Comparison of ENCODE assay signal across 9 cellular contexts in genomic region chr1:38804062-38804886, GRCh38. TPM values are rescaled to one million over a fixed set of nuclear protein-coding genes. Genes with fewer than 3 reads are reported as not detected.
A peak's percentile ranks its signal among the peaks of the same experiment; 100 is the strongest.
DNase-seq lines count a peak whose midpoint lies in the region; ATAC-seq and TF ChIP-seq lines count a peak whose summit lies in the region.
"Had no signal": no experiment of that assay in that cellular context is flagged by ENCODE, and none has a peak within 500 bp of the region (broad histone marks: within the 10 kb centered on the region; RNA-seq: fewer than 3 reads in every experiment).

No MANE protein-coding gene starts in this region.

- ATAC-seq in HG02970 (IDR thresholded peaks at IDR 0.05; ENCODE audit: low FRiP score, unreplicated experiment) = no peak
- no peak for ATAC-seq in GM19035 (IDR thresholded peaks at IDR 0.05; ENCODE audit: unreplicated experiment)
- ATAC-seq: HCT116 had no signal

- no peaks in the 10 kb centered on the region for H3K79me2 ChIP-seq in neural progenitor cell (ENCODE audit: low read depth)

- no peak overlapping the region for H3K9ac ChIP-seq in neural progenitor cell

- H2AFZ ChIP-seq in neural progenitor cell (replicated peaks) = no peak overlapping the region

- H3K27me3 ChIP-seq in neural progenitor cell = peaks cover 80% of the 10 kb centered on the region

- H3K27me3 Mint-ChIP-seq in IgD-negative memory B cell (peaks cover 37% of the 10 kb centered on the region), neural progenitor cell (ENCODE audit: insufficient read depth, low read depth) (peaks cover 30% of the 10 kb centered on the region)

- peaks cover 22% of the 10 kb centered on the region for H3F3A ChIP-seq in neural progenitor cell (ENCODE audit: low read depth)

- H3K4me3 Mint-ChIP-seq in IgD-negative memory B cell (peak overlapping the region in 3 of 4 donors; percentile 57 to 70 (median 68)), neural progenitor cell (peak overlapping the region; percentile 85)

- H3K9me3 Mint-ChIP-seq in IgD-negative memory B cell (peaks cover 0 to 4% (median 1%) of the 10 kb centered on the region in 3 donors), neural progenitor cell (peaks cover 6% of the 10 kb centered on the region)

- no peak overlapping the region for H3K27ac ChIP-seq in neural progenitor cell

- peak overlapping the region; percentile 51 for H3K4me3 ChIP-seq in neural progenitor cell

- peaks cover 5 to 9% (median 7%) of the 10 kb centered on the region in 3 donors for H3K4me1 Mint-ChIP-seq in IgD-negative memory B cell
- H3K4me1 Mint-ChIP-seq in neural progenitor cell = peaks cover 15% of the 10 kb centered on the region

- no peaks in the 10 kb centered on the region for H3K36me3 ChIP-seq in neural progenitor cell

- H3K36me3 Mint-ChIP-seq in IgD-negative memory B cell (no peaks in the 10 kb centered on the region), neural progenitor cell (no peaks in the 10 kb centered on the region)

- H3K27ac Mint-ChIP-seq in IgD-negative memory B cell (no peak overlapping the region), neural progenitor cell (no peak overlapping the region)

- H3K4me1 ChIP-seq in neural progenitor cell = peaks cover 4% of the 10 kb centered on the region

- peaks cover 3% of the 10 kb centered on the region for H4K20me1 ChIP-seq in neural progenitor cell (ENCODE audit: low read depth)

- no peak for TF ChIP-seq CTCF in neural progenitor cell (IDR thresholded peaks at IDR 0.05)

- no peaks in the 10 kb centered on the region for H3K9me3 ChIP-seq in neural progenitor cell (ENCODE audit: low read depth)

- peak overlapping the region; percentile 91 for H3K4me2 ChIP-seq in neural progenitor cell

- peak; percentile 7 for DNase-seq in EL
- DNase-seq in dermis blood vessel endothelial cell = peak; percentile 22
- DNase-seq in neural progenitor cell (ENCODE audit: low spot score) = peak; percentile 83
- DNase-seq in amniotic stem cell (lab: John Stamatoyannopoulos, UW) = no peak
- no peak for DNase-seq in LoVo (ENCODE audit: low spot score)

RNA-seq across cellular contexts. Expression of gene RRAGC, which starts 55.3 kb away (rescaled TPM):
- polyA plus RNA-seq in IgD-negative memory B cell = 10.6 TPM
- total RNA-seq in dermis blood vessel endothelial cell = 19.7 and 32.7 TPM in 2 replicates
- total RNA-seq in neural progenitor cell (ENCODE audit: low replicate concordance) = 6.5 and 11.4 TPM in 2 replicates

Comparison
In these comparisons a context has a peak if more than half of its experiments do, and no peak if none do; other contexts are left out.
1. DNase-seq: peak in EL (single experiment), dermis blood vessel endothelial cell (single experiment) and neural progenitor cell (single experiment); none in amniotic stem cell (single experiment) and LoVo (single experiment).